8 cellular contexts compared by ENCODE assay signal in genomic region chr10:73743905-73744689, GRCh38. TPM values are rescaled to one million over a fixed set of nuclear protein-coding genes. Genes with fewer than 3 reads are reported as not detected.
A peak's percentile ranks its signal among the peaks of the same experiment; 100 is the strongest.
DNase-seq lines count a peak whose midpoint lies in the region; ATAC-seq, FAIRE-seq and TF ChIP-seq lines count a peak whose summit lies in the region.

TSS of gene SEC24C (plus strand) at chr10:73744372. CDS start at chr10:73746833, 2,461 bp downstream.

- H3K9me3 Mint-ChIP-seq in T-helper 1 cell treated with Interleukin-12 subunit alpha and Interleukin-12 subunit beta and Interleukin-4 antibody, amounts not matched to agents 30 μg/mL and 1 μg/mL, for 36 hours = no peaks in the 10 kb centered on the region

- H3K36me3 Mint-ChIP-seq in T-helper 1 cell treated with Interleukin-12 subunit alpha and Interleukin-12 subunit beta and Interleukin-4 antibody, amounts not matched to agents 30 μg/mL and 1 μg/mL, for 36 hours (ENCODE audit: low read depth) = peaks cover 14% of the 10 kb centered on the region

- no peaks in the 10 kb centered on the region for H3K27me3 ChIP-seq in upper lobe of right lung

- peaks cover 28% of the 10 kb centered on the region for H3K4me1 Mint-ChIP-seq in T-helper 1 cell treated with Interleukin-12 subunit alpha and Interleukin-12 subunit beta and Interleukin-4 antibody, amounts not matched to agents 30 μg/mL and 1 μg/mL, for 36 hours (ENCODE audit: low read depth)

- H3K27ac Mint-ChIP-seq in T-helper 1 cell treated with Interleukin-12 subunit alpha and Interleukin-12 subunit beta and Interleukin-4 antibody, amounts not matched to agents 30 μg/mL and 1 μg/mL, for 36 hours = peak within 1 kb of the TSS; percentile 99

- peak; percentile 91 for TF ChIP-seq POLR2A in GM12892 (IDR thresholded peaks at IDR 0.05; ENCODE audit: low read depth, low read length)

- ATAC-seq in HG02870 (IDR thresholded peaks at IDR 0.05; ENCODE audit: unreplicated experiment) (peak; percentile 78), left cardiac atrium (peak; percentile 95 to 98), upper lobe of right lung (peak; percentile 97)

- intact Hi-C loops in left cardiac atrium (cut with DNase I) (loop anchor here in 1 of 2 donors (10.0 kb wide), 1 partner anchor 89 kb away; the partner anchor contains the start of gene SYNPO2L), posterior vena cava (cut with DNase I) (no loop called here), upper lobe of right lung (cut with DNase I) (no loop called here)

- peak within 1 kb of the TSS; percentile 98 for H3K27ac ChIP-seq in upper lobe of right lung

- no peaks in the 10 kb centered on the region for H3K9me3 ChIP-seq in upper lobe of right lung

- peak within 1 kb of the TSS; percentile 99 for H3K4me3 Mint-ChIP-seq in T-helper 1 cell treated with Interleukin-12 subunit alpha and Interleukin-12 subunit beta and Interleukin-4 antibody, amounts not matched to agents 30 μg/mL and 1 μg/mL, for 36 hours

- no peak for TF ChIP-seq CTCF in upper lobe of right lung (IDR thresholded peaks at IDR 0.05)

- peak; percentile 91 for FAIRE-seq in GM12892 (lab: Jason Lieb, UNC)

- peaks cover 38% of the 10 kb centered on the region for H3K4me1 ChIP-seq in upper lobe of right lung

- H3K27me3 Mint-ChIP-seq in T-helper 1 cell treated with Interleukin-12 subunit alpha and Interleukin-12 subunit beta and Interleukin-4 antibody, amounts not matched to agents 30 μg/mL and 1 μg/mL, for 36 hours (ENCODE audit: low read depth) = no peaks in the 10 kb centered on the region

- peak within 1 kb of the TSS; percentile 99 for H3K4me3 ChIP-seq in upper lobe of right lung

- DNase-seq in GM12892 (ENCODE audit: insufficient read length) (peak; percentile 84), NCI-H1694 (lab: John Stamatoyannopoulos, UW) (peak; percentile 91), amniotic stem cell (lab: John Stamatoyannopoulos, UW) (peak; percentile 95), left cardiac atrium (peak; percentile 97), posterior vena cava (ENCODE audit: low spot score) (peak; percentile 99), upper lobe of right lung (peak; percentile 98)

- peaks cover 28% of the 10 kb centered on the region for H3K36me3 ChIP-seq in upper lobe of right lung

RNA-seq across cellular contexts. Expression of gene SEC24C, which starts in this region (rescaled TPM):
- 51.4 TPM for polyA plus RNA-seq in GM12892 (2012; ENCODE audit: missing spikeins)
- total RNA-seq in left cardiac atrium (10 to 100 TPM; 42.9 to 52.6 TPM), posterior vena cava (10 to 100 TPM; 51.3 to 51.4 TPM), upper lobe of right lung (71.0 TPM)

Comparison
In these comparisons a context has a peak if more than half of its experiments do, and no peak if none do; other contexts are left out.
1. Peak in every context shown above with its lines: DNase-seq, ATAC-seq, H3K4me3 ChIP-seq and H3K27ac ChIP-seq.